9 cellular contexts compared by ENCODE assay signal in the genomic region with DNA sequence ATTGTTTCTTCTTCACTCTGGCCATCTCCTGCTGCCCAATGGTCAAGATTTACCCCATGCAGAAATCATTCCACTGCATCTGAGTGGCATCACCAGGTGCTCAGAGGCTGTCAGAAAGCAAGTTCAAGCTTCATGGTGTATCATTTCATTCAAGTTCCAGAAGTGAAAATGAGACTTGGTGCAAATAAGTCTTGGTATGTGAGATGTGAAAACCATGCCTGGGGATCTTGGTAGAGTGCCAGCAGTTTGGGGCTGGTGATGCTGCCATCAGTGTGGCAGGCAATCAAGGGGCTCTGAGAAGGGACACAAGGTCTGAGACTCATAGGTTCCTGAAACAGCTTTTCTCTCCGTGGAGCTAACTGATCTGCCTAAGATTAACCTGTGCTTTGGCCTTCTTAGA. TPM values are rescaled to one million over a fixed set of nuclear protein-coding genes. Genes with fewer than 3 reads are reported as not detected.
DNase-seq lines count a peak whose midpoint lies in the region; ATAC-seq and TF ChIP-seq lines count a peak whose summit lies in the region.
"Had no signal": no experiment of that assay in that cellular context is flagged by ENCODE, and none has a peak within 500 bp of the region (broad histone marks: within the 10 kb centered on the region; RNA-seq: fewer than 3 reads in every experiment).

No MANE protein-coding gene starts in this region.

- H3K4me1 Mint-ChIP-seq in activated CD4-positive, alpha-beta memory T cell treated with anti-CD3 and anti-CD28 coated beads for 36 hours (ENCODE audit: low read depth), result peaks cover 78% of the 10 kb centered on the region

- H3K27me3 ChIP-seq in right atrium auricular region, result no peaks in the 10 kb centered on the region
- no peaks in the 10 kb centered on the region for H3K27me3 ChIP-seq in lower lobe of right lung (ENCODE audit: low read depth)
- H3K27me3 ChIP-seq: uterus had no signal

- CTCF ChIA-PET in activated CD4-positive, alpha-beta memory T cell treated with anti-CD3 and anti-CD28 coated beads for 36 hours (lab: Charles Lee), result interaction anchor here (0.8 to 12.1 kb wide), 9 partner anchors 10 to 234 kb away, joined by 3 to 103 read pairs (median 6); a partner anchor contains a TSS

- peaks cover 51% of the 10 kb centered on the region for H3K36me3 Mint-ChIP-seq in activated CD4-positive, alpha-beta memory T cell treated with anti-CD3 and anti-CD28 coated beads for 36 hours

- in situ Hi-C loops in G401 (cut with HindIII; ENCODE audit: low sequenced_read_pairs), result no loop called here

- no peak for ATAC-seq in Right ventricle myocardium superior (ENCODE audit: poor library complexity)
- peak in 1 of 2 donors; percentile 40 for ATAC-seq in lower lobe of right lung
- no peak for ATAC-seq in left colon
- no peak for ATAC-seq in GM19452 (IDR thresholded peaks at IDR 0.05; ENCODE audit: unreplicated experiment)

- TF ChIP-seq CTCF in right atrium auricular region (IDR thresholded peaks at IDR 0.05) (no peak), lower lobe of right lung (IDR thresholded peaks at IDR 0.05) (no peak)

- no peak overlapping the region for H3K4me3 ChIP-seq in right atrium auricular region
- H3K4me3 ChIP-seq in lower lobe of right lung, result no peak overlapping the region
- H3K4me3 ChIP-seq: uterus had no signal

- H3K9me3 ChIP-seq in right atrium auricular region (no peaks in the 10 kb centered on the region), lower lobe of right lung (no peaks in the 10 kb centered on the region)
- H3K9me3 ChIP-seq: uterus had no signal

- H3K4me3 Mint-ChIP-seq in activated CD4-positive, alpha-beta memory T cell treated with anti-CD3 and anti-CD28 coated beads for 36 hours, result peak overlapping the region; percentile 79

- peak overlapping the region; percentile 99 for H3K27ac Mint-ChIP-seq in activated CD4-positive, alpha-beta memory T cell treated with anti-CD3 and anti-CD28 coated beads for 36 hours

- no peaks in the 10 kb centered on the region for H3K4me1 ChIP-seq in right atrium auricular region
- no peaks in the 10 kb centered on the region for H3K4me1 ChIP-seq in lower lobe of right lung
- H3K4me1 ChIP-seq: uterus had no signal

- intact Hi-C loops in Right ventricle myocardium superior (cut with DNase I), result no loop called here
- intact Hi-C loops in activated CD4-positive, alpha-beta memory T cell treated with anti-CD3 and anti-CD28 coated beads for 36 hours (cut with micrococcal nuclease), result loop anchor here (1.0 kb wide), 2 partner anchors 9 to 37 kb away; no protein-coding TSS in a partner anchor
- intact Hi-C loops in lower lobe of right lung (cut with DNase I), result no loop called here
- intact Hi-C loops in left colon (cut with DNase I, micrococcal nuclease), result no loop called here

- H3K36me3 ChIP-seq in right atrium auricular region (no peaks in the 10 kb centered on the region), lower lobe of right lung (no peaks in the 10 kb centered on the region)
- H3K36me3 ChIP-seq: uterus had no signal

- no peak overlapping the region for H3K27ac ChIP-seq in right atrium auricular region
- peak overlapping the region; percentile 7 for H3K27ac ChIP-seq in lower lobe of right lung
- H3K27ac ChIP-seq: uterus had no signal

- H3K27me3 Mint-ChIP-seq in activated CD4-positive, alpha-beta memory T cell treated with anti-CD3 and anti-CD28 coated beads for 36 hours, result no peaks in the 10 kb centered on the region

- H3K9me3 Mint-ChIP-seq in activated CD4-positive, alpha-beta memory T cell treated with anti-CD3 and anti-CD28 coated beads for 36 hours, result peaks cover 2% of the 10 kb centered on the region

- POLR2A ChIA-PET in activated CD4-positive, alpha-beta memory T cell treated with anti-CD3 and anti-CD28 coated beads for 36 hours (lab: Charles Lee), result interaction anchor here (0.6 to 11.9 kb wide), 11 partner anchors 9 to 301 kb away, joined by 3 to 1099 read pairs (median 21); a partner anchor contains a TSS

- peak; percentile 42 for DNase-seq in right atrium auricular region (ENCODE audit: low spot score)
- no peak for DNase-seq in Right ventricle myocardium superior
- peak; percentile 91 for DNase-seq in activated CD4-positive, alpha-beta memory T cell treated with anti-CD3 and anti-CD28 coated beads for 36 hours
- no peak for DNase-seq in lower lobe of right lung
- no peak for DNase-seq in AG08395 (ENCODE audit: low spot score)
- no peak for DNase-seq in left colon
- DNase-seq in G401 (ENCODE audit: low spot score), result no peak
- DNase-seq: uterus had no signal

RNA-seq across cellular contexts. Expression of a gene that starts 52.0 kb away (rescaled TPM):
- total RNA-seq in right atrium auricular region (1 to 10 TPM in 1 of 2 donors, under 1 TPM in 1; 0.26 to 1.6 TPM), Right ventricle myocardium superior (0.51 TPM), lower lobe of right lung (9.8 TPM), left colon (1 to 10 TPM; 2.9 to 3.5 TPM)
- total RNA-seq in activated CD4-positive, alpha-beta memory T cell treated with anti-CD3 and anti-CD28 coated beads for 36 hours, result 100 to 1,000 TPM; 335 to 355 TPM
- not detected in 2 replicates for total RNA-seq in G401 (2014; rRNA removed; shearing (Covaris generic))

Comparison
In these comparisons a context has a peak if more than half of its experiments do, and no peak if none do; other contexts are left out.
1. DNase-seq: peak in right atrium auricular region (single experiment) and activated CD4-positive, alpha-beta memory T cell treated with anti-CD3 and anti-CD28 coated beads for 36 hours (single experiment); none in Right ventricle myocardium superior (single experiment), lower lobe of right lung (single experiment), AG08395 (single experiment), left colon (0 of 2) and G401 (single experiment).
2. RNA of a gene that starts 52.0 kb away (total RNA-seq): 335 to 355 TPM in activated CD4-positive, alpha-beta memory T cell treated with anti-CD3 and anti-CD28 coated beads for 36 hours; 9.8 TPM in lower lobe of right lung (single experiment), 2.9 to 3.5 TPM in left colon, 0.26 to 1.6 TPM in right atrium auricular region, 0.51 TPM in Right ventricle myocardium superior (single experiment) and not detected in G401; every median in the first group is over 10 times any median in the second.